ENCODE assay signal across 29 cellular contexts in the genomic region with DNA sequence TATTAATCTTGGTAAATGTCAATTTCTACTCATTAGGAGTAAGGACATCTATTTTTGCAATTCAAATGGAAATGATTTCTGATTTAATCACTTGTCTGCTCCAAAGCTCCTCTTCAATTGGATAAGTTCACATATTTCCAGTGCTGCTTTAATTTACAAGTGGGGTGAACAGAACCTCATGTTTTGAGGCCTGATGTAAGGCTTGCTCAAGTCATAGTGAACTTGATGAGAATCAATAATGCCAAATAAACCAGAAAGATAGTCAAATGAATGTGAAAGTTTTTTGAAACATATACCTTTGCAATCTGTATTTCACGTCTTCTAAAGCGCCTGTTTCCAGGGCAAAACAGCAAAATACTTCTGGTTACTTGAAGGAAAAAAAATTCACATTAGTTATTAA. TPM values are rescaled to one million over a fixed set of nuclear protein-coding genes. Genes with fewer than 3 reads are reported as not detected.
"Had no signal": no experiment of that assay in that cellular context is flagged by ENCODE, and none has a peak within 500 bp of the region (broad histone marks: within the 10 kb centered on the region; RNA-seq: fewer than 3 reads in every experiment).

No MANE protein-coding gene starts in this region.

- H3K9me3 ChIP-seq: ascending aorta, breast epithelium, colonic mucosa, esophagus squamous epithelium, gastroesophageal sphincter had no signal

- FAIRE-seq: endometrium, endothelial cell of umbilical vein had no signal

- H3K4me3 ChIP-seq: ascending aorta, breast epithelium, cardiac muscle cell, colonic mucosa, esophagus squamous epithelium, gastroesophageal sphincter had no signal

- ATAC-seq: activated CD4-positive, CD25-positive, alpha-beta regulatory T cell treated with anti-CD3 and anti-CD28 coated beads, Interleukin-2, amount 50 U/mL, for 24 hours; activated CD8-positive, alpha-beta T cell treated with anti-CD3 and anti-CD28 coated beads for 36 hours; activated naive CD8-positive, alpha-beta T cell treated with anti-CD3 and anti-CD28 coated beads, Interleukin-2, amount 50 U/mL, for 24 hours; activated T-cell treated with anti-CD3 and anti-CD28 coated beads, Interleukin-2, amount 50 U/mL, for 4 hours; gastroesophageal sphincter; T-helper 17 cell had no signal

- H3K4me1 ChIP-seq: ascending aorta, breast epithelium, colonic mucosa, esophagus squamous epithelium, gastroesophageal sphincter had no signal

- DNase-seq: activated B cell treated with CpG ODN at 0.5 μM for 24 hours; activated CD4-positive, alpha-beta T cell treated with anti-CD3 and anti-CD28 coated beads for 48 hours; activated CD4-positive, alpha-beta T cell treated with anti-CD3 and anti-CD28 coated beads, Interleukin-2, amount 50 U/mL, for 1 hour; activated CD4-positive, alpha-beta T cell treated with anti-CD3 and anti-CD28 coated beads, Interleukin-2, amount 50 U/mL, for 48 hours; activated CD8-positive, alpha-beta memory T cell treated with anti-CD3 and anti-CD28 coated beads for 24 hours; activated CD8-positive, alpha-beta T cell treated with anti-CD3 and anti-CD28 coated beads for 36 hours; activated effector memory CD4-positive, alpha-beta T cell treated with Interleukin-2 at 50 U/mL for 16 hours; activated naive CD4-positive, alpha-beta T cell treated with anti-CD3 and anti-CD28 coated beads for 36 hours; activated naive CD8-positive, alpha-beta T cell treated with anti-CD3 and anti-CD28 coated beads for 36 hours; activated naive CD8-positive, alpha-beta T cell treated with anti-CD3 and anti-CD28 coated beads, Interleukin-2, amount 50 U/mL, for 24 hours; activated T-cell treated with anti-CD3 and anti-CD28 coated beads, Interleukin-2, amount 50 U/mL, for 4 hours; central memory CD4-positive, alpha-beta T cell; cerebellar nuclear complex; colonic mucosa; effector CD8-positive, alpha-beta T cell; esophagus squamous epithelium; foreskin melanocyte; T-helper 17 cell; T1000; WERI-Rb-1 had no signal

- H3K27me3 ChIP-seq: ascending aorta, breast epithelium, cardiac muscle cell, colonic mucosa, esophagus squamous epithelium, gastroesophageal sphincter had no signal

- H3K27ac ChIP-seq: ascending aorta, breast epithelium, cardiac muscle cell, colonic mucosa, epithelial cell of prostate, esophagus squamous epithelium, gastroesophageal sphincter, WERI-Rb-1 had no signal

- H3K36me3 ChIP-seq: breast epithelium, cardiac muscle cell, colonic mucosa, esophagus squamous epithelium, WERI-Rb-1 had no signal

RNA-seq across cellular contexts. Expression of gene ACOT12, which starts 15.4 kb away (rescaled TPM):
- polyA plus RNA-seq: cardiac muscle cell, endothelial cell of umbilical vein, esophagus had no signal
